In the genomic region with DNA sequence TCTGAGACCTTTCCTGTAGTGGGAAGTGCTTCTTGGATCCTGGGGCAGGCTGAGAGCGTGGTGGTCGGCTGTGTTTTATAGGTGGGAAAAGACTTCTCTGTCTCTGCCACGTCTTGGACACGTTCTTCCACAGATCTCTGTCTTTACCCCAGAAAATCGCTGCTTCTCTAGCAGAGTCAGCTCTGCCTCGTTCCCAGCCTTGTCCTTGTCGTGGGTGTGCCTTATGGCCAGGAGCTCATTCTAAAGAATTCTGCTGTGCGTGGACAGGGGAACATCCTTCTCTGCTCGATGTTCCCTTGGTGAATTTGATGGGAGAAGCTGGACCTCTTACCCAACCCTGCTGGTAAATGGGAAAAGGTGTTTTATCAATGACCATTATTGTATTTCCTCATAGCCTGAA, we compare ENCODE assay signal across 7 cellular contexts.
"Had no signal": no experiment of that assay in that cellular context is flagged by ENCODE, and none has a peak within 500 bp of the region (broad histone marks: within the 10 kb centered on the region; RNA-seq: fewer than 3 reads in every experiment).

No MANE protein-coding gene starts in this region.

- ATAC-seq: HepG2, K562 had no signal

- H3K4me3 ChIP-seq: K562 had no signal

- DNase-seq: KBM-7, KG1 had no signal

- H3K27ac ChIP-seq: HL-60 had no signal

- FAIRE-seq: HepG2, HTR-8/SVneo, K562 had no signal

- H3K4me3 Mint-ChIP-seq: IgD-negative memory B cell had no signal

- H3K4me1 Mint-ChIP-seq: IgD-negative memory B cell had no signal

- H3K36me3 Mint-ChIP-seq: IgD-negative memory B cell had no signal

- H3K27ac Mint-ChIP-seq: IgD-negative memory B cell had no signal
